39 cellular contexts compared by ENCODE assay signal in the genomic region with DNA sequence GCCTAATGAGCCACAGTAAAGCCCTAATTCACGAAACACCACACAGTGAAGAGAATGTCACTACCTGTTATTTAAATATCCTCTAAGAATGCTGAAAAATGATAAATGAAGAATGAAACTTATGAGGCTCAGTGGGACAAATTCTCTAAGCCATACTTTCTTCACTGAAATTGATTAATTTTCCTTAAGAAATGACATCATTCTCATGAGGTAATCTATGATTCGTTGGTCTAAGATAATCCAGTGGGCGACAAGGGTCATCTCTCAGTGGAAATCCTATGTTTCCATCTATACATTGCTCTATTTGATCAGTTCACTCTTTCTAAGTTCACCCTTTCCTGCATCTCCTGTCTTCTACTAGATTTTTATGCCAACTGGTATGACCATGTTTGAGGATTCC.
"Had no signal": no experiment of that assay in that cellular context is flagged by ENCODE, and none has a peak within 500 bp of the region (broad histone marks: within the 10 kb centered on the region; RNA-seq: fewer than 3 reads in every experiment).

No MANE protein-coding gene starts in this region.

- H3K27me3 Mint-ChIP-seq: activated naive CD4-positive, alpha-beta T cell treated with anti-CD3 and anti-CD28 coated beads, Interleukin-2, amount 10 ng/mL, durations not matched to agents 7 days and 5 days; activated naive CD4-positive, alpha-beta T cell treated with anti-CD3 and anti-CD28 coated beads, Interleukin-2, amount 50 U/mL, for 24 hours; activated naive CD8-positive, alpha-beta T cell; activated naive CD8-positive, alpha-beta T cell treated with anti-CD3 and anti-CD28 coated beads for 36 hours; activated naive CD8-positive, alpha-beta T cell treated with anti-CD3 and anti-CD28 coated beads, Interleukin-2, amount 10 ng/mL, durations not matched to agents 7 days and 5 days; activated naive CD8-positive, alpha-beta T cell treated with anti-CD3 and anti-CD28 coated beads, Interleukin-2, amount 50 U/mL, for 24 hours; activated T-cell treated with anti-CD3 and anti-CD28 coated beads, Interleukin-2, amount 50 U/mL, for 24 hours; activated T-helper 17 cell treated with anti-CD3 and anti-CD28 coated beads, Interleukin-2, amount 50 U/mL, for 72 hours; brain; central memory CD8-positive, alpha-beta T cell had no signal

- H3K27me3 ChIP-seq: adrenal gland, ascending aorta, body of pancreas, brain microvascular endothelial cell, breast epithelium, cardiac muscle cell had no signal

- H3K4me3 Mint-ChIP-seq: activated naive CD4-positive, alpha-beta T cell treated with anti-CD3 and anti-CD28 coated beads for 36 hours; activated naive CD4-positive, alpha-beta T cell treated with anti-CD3 and anti-CD28 coated beads, Interleukin-2, amount 10 ng/mL, durations not matched to agents 7 days and 5 days; activated naive CD4-positive, alpha-beta T cell treated with anti-CD3 and anti-CD28 coated beads, Interleukin-2, amount 50 U/mL, for 24 hours; activated naive CD8-positive, alpha-beta T cell; activated naive CD8-positive, alpha-beta T cell treated with anti-CD3 and anti-CD28 coated beads for 36 hours; activated naive CD8-positive, alpha-beta T cell treated with anti-CD3 and anti-CD28 coated beads, Interleukin-2, amount 10 ng/mL, durations not matched to agents 7 days and 5 days; activated naive CD8-positive, alpha-beta T cell treated with anti-CD3 and anti-CD28 coated beads, Interleukin-2, amount 50 U/mL, for 24 hours; activated T-cell treated with anti-CD3 and anti-CD28 coated beads, Interleukin-2, amount 50 U/mL, for 24 hours; activated T-cell treated with anti-CD3 and anti-CD28 coated beads, Interleukin-2, amount 50 U/mL, for 4 hours; activated T-cell treated with anti-CD3 and anti-CD28 coated beads, Interleukin-2, amount 50 U/mL, for 72 hours; activated T-helper 1 cell treated with anti-CD3 and anti-CD28 coated beads, Interleukin-12 subunit alpha, Interleukin-12 subunit beta, Interleukin-2, Interleukin-4 antibody, amounts not matched to agents 30 ng/mL and 10 ng/mL and 1 ng/mL, durations not matched to agents 14 hours and 24 hours and 36 hours; activated T-helper 17 cell treated with anti-CD3 and anti-CD28 coated beads, Interleukin-2, amount 50 U/mL, for 72 hours; brain; central memory CD8-positive, alpha-beta T cell had no signal

- H3K27ac Mint-ChIP-seq: activated naive CD4-positive, alpha-beta T cell treated with anti-CD3 and anti-CD28 coated beads for 36 hours; activated naive CD4-positive, alpha-beta T cell treated with anti-CD3 and anti-CD28 coated beads, Interleukin-2, amount 10 ng/mL, durations not matched to agents 7 days and 5 days; activated naive CD4-positive, alpha-beta T cell treated with anti-CD3 and anti-CD28 coated beads, Interleukin-2, amount 50 U/mL, for 24 hours; activated naive CD4-positive, alpha-beta T cell treated with anti-CD3 and anti-CD28 coated beads, Interleukin-2, amount 50 U/mL, for 72 hours; activated naive CD8-positive, alpha-beta T cell; activated naive CD8-positive, alpha-beta T cell treated with anti-CD3 and anti-CD28 coated beads for 36 hours; activated naive CD8-positive, alpha-beta T cell treated with anti-CD3 and anti-CD28 coated beads, Interleukin-2, amount 10 ng/mL, durations not matched to agents 7 days and 5 days; activated naive CD8-positive, alpha-beta T cell treated with anti-CD3 and anti-CD28 coated beads, Interleukin-2, amount 50 U/mL, for 24 hours; activated T-cell treated with anti-CD3 and anti-CD28 coated beads, Interleukin-2, amount 50 U/mL, for 24 hours; activated T-cell treated with anti-CD3 and anti-CD28 coated beads, Interleukin-2, amount 50 U/mL, for 72 hours; activated T-helper 1 cell treated with anti-CD3 and anti-CD28 coated beads, Interleukin-12 subunit alpha, Interleukin-12 subunit beta, Interleukin-2, Interleukin-4 antibody, amounts not matched to agents 30 ng/mL and 10 ng/mL and 1 ng/mL, durations not matched to agents 14 hours and 24 hours and 36 hours; activated T-helper 17 cell treated with anti-CD3 and anti-CD28 coated beads, Interleukin-2, amount 50 U/mL, for 72 hours; activated T-helper 2 cell treated with anti-CD3 and anti-CD28 coated beads, Interferon-gamma antibody, Interleukin-2, Interleukin-4, amounts not matched to agents 10 μg/mL and 5 μg/mL and 100 μg/mL, durations not matched to agents 14 hours and 24 hours and 36 hours; brain had no signal

- H3K27ac ChIP-seq: adrenal gland, ascending aorta, body of pancreas, brain microvascular endothelial cell, breast epithelium, cardiac muscle cell had no signal

- FAIRE-seq: astrocyte, bronchial epithelial cell had no signal

- H3K36me3 ChIP-seq: adrenal gland, ascending aorta, brain microvascular endothelial cell, breast epithelium, cardiac muscle cell had no signal

- H3K4me3 ChIP-seq: adrenal gland, ascending aorta, body of pancreas, breast epithelium, cardiac muscle cell had no signal

- DNase-seq: activated effector memory CD4-positive, alpha-beta T cell treated with anti-CD3 and anti-CD28 coated beads, Interleukin-2, amount 50 U/mL, for 16 hours; activated effector memory CD4-positive, alpha-beta T cell treated with Interleukin-2 at 50 U/mL for 16 hours; activated gamma-delta T cell; activated gamma-delta T cell treated with Interleukin-2 at 50 U/mL for 16 hours; activated naive CD4-positive, alpha-beta T cell; activated naive CD4-positive, alpha-beta T cell treated with anti-CD3 and anti-CD28 coated beads for 36 hours; activated naive CD4-positive, alpha-beta T cell treated with anti-CD3 and anti-CD28 coated beads, Interleukin-2, amount 10 ng/mL, durations not matched to agents 7 days and 5 days; activated naive CD4-positive, alpha-beta T cell treated with anti-CD3 and anti-CD28 coated beads, Interleukin-2, amount 50 U/mL, for 16 hours; activated naive CD4-positive, alpha-beta T cell treated with Interleukin-2 at 50 U/mL for 16 hours; activated naive CD8-positive, alpha-beta T cell treated with anti-CD3 and anti-CD28 coated beads for 36 hours; activated naive CD8-positive, alpha-beta T cell treated with anti-CD3 and anti-CD28 coated beads, Interleukin-2, amount 10 ng/mL, durations not matched to agents 7 days and 5 days; activated naive CD8-positive, alpha-beta T cell treated with anti-CD3 and anti-CD28 coated beads, Interleukin-2, amount 50 U/mL, for 24 hours; activated T-cell treated with anti-CD3 and anti-CD28 coated beads, Interleukin-2, amount 50 U/mL, for 24 hours; activated T-cell treated with anti-CD3 and anti-CD28 coated beads, Interleukin-2, amount 50 U/mL, for 4 hours; activated T-cell treated with anti-CD3 and anti-CD28 coated beads, Interleukin-2, amount 50 U/mL, for 48 hours; activated T-cell treated with anti-CD3 and anti-CD28 coated beads, Interleukin-2, amount 50 U/mL, for 72 hours; adrenal gland; amniotic stem cell; amygdala; anterior cingulate cortex; aorta; body of pancreas; brain microvascular endothelial cell; caudate nucleus; central memory CD4-positive, alpha-beta T cell; cerebellar nuclear complex had no signal

- ATAC-seq: activated naive CD4-positive, alpha-beta T cell treated with anti-CD3 and anti-CD28 coated beads, Interleukin-2, amount 50 U/mL, for 72 hours; activated naive CD8-positive, alpha-beta T cell treated with anti-CD3 and anti-CD28 coated beads, Interleukin-2, amount 50 U/mL, for 24 hours; activated T-cell treated with anti-CD3 and anti-CD28 coated beads, Interleukin-2, amount 50 U/mL, for 4 hours; activated T-cell treated with anti-CD3 and anti-CD28 coated beads, Interleukin-2, amount 50 U/mL, for 72 hours; activated T-helper 17 cell treated with anti-CD3 and anti-CD28 coated beads, Interleukin-2, amount 50 U/mL, for 72 hours; body of pancreas had no signal

- H3K36me3 Mint-ChIP-seq: activated naive CD4-positive, alpha-beta T cell treated with anti-CD3 and anti-CD28 coated beads, Interleukin-2, amount 10 ng/mL, durations not matched to agents 7 days and 5 days; activated naive CD4-positive, alpha-beta T cell treated with anti-CD3 and anti-CD28 coated beads, Interleukin-2, amount 50 U/mL, for 24 hours; activated naive CD4-positive, alpha-beta T cell treated with anti-CD3 and anti-CD28 coated beads, Interleukin-2, amount 50 U/mL, for 72 hours; activated naive CD8-positive, alpha-beta T cell; activated naive CD8-positive, alpha-beta T cell treated with anti-CD3 and anti-CD28 coated beads for 36 hours; activated naive CD8-positive, alpha-beta T cell treated with anti-CD3 and anti-CD28 coated beads, Interleukin-2, amount 10 ng/mL, durations not matched to agents 7 days and 5 days; brain had no signal

- H3K9me3 ChIP-seq: adrenal gland, ascending aorta, body of pancreas, breast epithelium had no signal

- H3K4me1 ChIP-seq: adrenal gland, ascending aorta, body of pancreas, breast epithelium had no signal

- H3K4me1 Mint-ChIP-seq: activated naive CD4-positive, alpha-beta T cell treated with anti-CD3 and anti-CD28 coated beads, Interleukin-2, amount 10 ng/mL, durations not matched to agents 7 days and 5 days; activated naive CD4-positive, alpha-beta T cell treated with anti-CD3 and anti-CD28 coated beads, Interleukin-2, amount 50 U/mL, for 24 hours; activated naive CD8-positive, alpha-beta T cell treated with anti-CD3 and anti-CD28 coated beads for 36 hours; activated naive CD8-positive, alpha-beta T cell treated with anti-CD3 and anti-CD28 coated beads, Interleukin-2, amount 10 ng/mL, durations not matched to agents 7 days and 5 days; activated naive CD8-positive, alpha-beta T cell treated with anti-CD3 and anti-CD28 coated beads, Interleukin-2, amount 50 U/mL, for 24 hours; activated T-helper 17 cell treated with anti-CD3 and anti-CD28 coated beads, Interleukin-2, amount 50 U/mL, for 72 hours; brain; central memory CD8-positive, alpha-beta T cell had no signal
